Comparison of ENCODE assay signal across 16 cellular contexts in the genomic region with DNA sequence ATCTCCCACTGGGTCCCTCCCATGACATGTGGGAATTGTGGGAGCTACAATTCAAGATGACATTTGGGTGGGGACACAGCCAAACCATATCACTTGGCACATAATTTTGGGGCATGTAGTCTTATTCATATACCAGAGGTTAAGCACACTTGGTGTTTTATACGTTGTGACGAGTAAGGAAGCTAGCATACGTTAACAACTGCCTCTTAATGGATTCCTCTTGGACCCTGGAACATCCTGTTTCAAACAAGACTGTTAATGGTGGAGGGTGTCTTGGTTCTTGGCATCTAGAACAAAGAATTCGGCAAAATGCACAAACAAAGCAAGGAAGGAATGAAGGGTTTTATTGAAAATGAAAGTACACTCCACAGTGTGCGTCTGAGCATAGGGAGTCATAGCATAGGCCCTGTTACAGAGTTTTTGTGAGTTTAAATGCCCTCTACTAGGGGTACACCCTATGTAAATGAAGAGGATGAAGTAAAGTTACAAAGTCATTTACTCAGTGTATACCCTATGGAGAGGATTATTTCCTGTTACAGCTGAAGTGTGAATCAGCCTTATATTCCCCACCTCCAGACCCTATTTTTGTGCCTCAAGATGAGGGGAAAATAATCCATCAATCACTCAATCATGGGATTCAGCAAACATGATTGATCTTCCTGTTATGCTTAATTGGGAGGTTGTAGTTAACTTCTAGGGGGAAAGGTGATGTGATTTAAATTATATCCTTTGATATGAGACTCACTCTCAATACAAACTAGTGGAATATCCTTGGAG.
DNase-seq lines count a peak whose midpoint lies in the region; ATAC-seq and TF ChIP-seq lines count a peak whose summit lies in the region.
"Had no signal": no experiment of that assay in that cellular context is flagged by ENCODE, and none has a peak within 500 bp of the region (broad histone marks: within the 10 kb centered on the region; RNA-seq: fewer than 3 reads in every experiment).

No MANE protein-coding gene starts in this region.

- peaks cover 22% of the 10 kb centered on the region for H3K4me1 ChIP-seq in IMR-90 (ENCODE audit: control insufficient read depth, insufficient read depth, low read length)
- peaks cover 0 to 10% (median 0%) of the 10 kb centered on the region in 3 donors for H3K4me1 ChIP-seq in esophagus squamous epithelium
- H3K4me1 ChIP-seq in osteoblast (ENCODE audit: insufficient read depth, low read length), result peaks cover 17% of the 10 kb centered on the region

- POLR2A ChIA-PET in AG04450 (lab: Yijun Ruan, JAX), result interaction anchor here (0.7 to 1.7 kb wide), 2 partner anchors 85 to 137 kb away, joined by 3 to 8 read pairs; a partner anchor contains a TSS
- POLR2A ChIA-PET in IMR-90 (lab: Charles Lee; ENCODE audit: unreplicated experiment), result no interaction called here

- peak overlapping the region; percentile 60; the same call in 1 of the 2 replicates for H3K9ac ChIP-seq in IMR-90 (ENCODE audit: low read depth, low read length)

- H3K56ac ChIP-seq in IMR-90 (ENCODE audit: extremely low read depth, insufficient read depth, low read length), result peak overlapping the region; percentile 80

- peak overlapping the region; percentile 100 for H3K4me2 ChIP-seq in IMR-90 (ENCODE audit: low read depth, low read length)
- H3K4me2 ChIP-seq in osteoblast (ENCODE audit: insufficient read depth, low read length), result peak overlapping the region; percentile 88

- peak overlapping the region; percentile 82 for H3K4ac ChIP-seq in IMR-90 (ENCODE audit: low read depth, low read length)

- H4K5ac ChIP-seq in IMR-90 (ENCODE audit: low read depth, low read length), result peak overlapping the region; percentile 100

- in situ Hi-C loops in IMR-90 (cut with MboI; ENCODE audit: low sequenced_read_pairs), result no loop called here

- H2BK20ac ChIP-seq in IMR-90 (ENCODE audit: low read depth, low read length), result peak overlapping the region; percentile 94

- DNase-seq in AG04450 (ENCODE audit: low read depth, low spot score) (no peak), IMR-90 (peak; percentile 51), esophagus squamous epithelium (lab: John Stamatoyannopoulos, UW) (no peak), osteoblast (ENCODE audit: insufficient read length, low spot score, missing footprints) (no peak), NCI-H774 (lab: John Stamatoyannopoulos, UW) (no peak), NCI-H1048 (lab: John Stamatoyannopoulos, UW) (no peak)
- no peak for DNase-seq in activated naive CD4-positive, alpha-beta T cell treated with Interleukin-2 at 50 U/mL for 16 hours
- DNase-seq: activated CD8-positive, alpha-beta T cell treated with anti-CD3 and anti-CD28 coated beads, Interleukin-2, amount 10 ng/mL, durations not matched to agents 7 days and 5 days; DMS 273 treated with DMSO at 0.1 percent for 48 hours; Kasumi-1; kidney; posterior cingulate gyrus; stomach had no signal

- ATAC-seq in IMR-90 (ENCODE audit: low read depth), result peak; percentile 28; the same call in 1 of the 2 replicates
- ATAC-seq in GM21360 (IDR thresholded peaks at IDR 0.05; ENCODE audit: unreplicated experiment), result no peak
- ATAC-seq: activated CD8-positive, alpha-beta T cell treated with anti-CD3 and anti-CD28 coated beads, Interleukin-2, amount 10 ng/mL, durations not matched to agents 7 days and 5 days; WTC11 had no signal

- H4K20me1 ChIP-seq in IMR-90 (ENCODE audit: insufficient read depth, low read length) (no peaks in the 10 kb centered on the region), osteoblast (ENCODE audit: insufficient read depth, low read length) (no peaks in the 10 kb centered on the region)

- H3K18ac ChIP-seq in IMR-90 (ENCODE audit: low read depth, low read length), result peak overlapping the region; percentile 100

- peak overlapping the region; percentile 76 to 98 for H4K8ac ChIP-seq in IMR-90 (ENCODE audit: low read depth in 2 of 2, low read length in 2 of 2)

- no peak overlapping the region for H2AK9ac ChIP-seq in IMR-90 (replicated peaks; ENCODE audit: low read depth, low read length, poor library complexity)

- no peak for TF ChIP-seq POLR2A in IMR-90 (IDR thresholded peaks at IDR 0.05; ENCODE audit: low read depth, low read length)
- no peak for TF ChIP-seq POLR2A in esophagus squamous epithelium (IDR thresholded peaks at IDR 0.05)

- peak overlapping the region; percentile 89 for H3K23ac ChIP-seq in IMR-90 (ENCODE audit: low read depth, low read length)

- H3K27me3 ChIP-seq in AG04450 (ENCODE audit: control insufficient read depth, insufficient read depth, low read length), result no peaks in the 10 kb centered on the region
- H3K27me3 ChIP-seq in IMR-90 (ENCODE audit: control insufficient read depth, insufficient read depth, low read length), result no peaks in the 10 kb centered on the region
- H3K27me3 ChIP-seq in esophagus squamous epithelium, result no peaks in the 10 kb centered on the region
- no peaks in the 10 kb centered on the region for H3K27me3 ChIP-seq in osteoblast (ENCODE audit: insufficient read depth, low read length)
- H3K27me3 ChIP-seq: stomach had no signal

- peak overlapping the region; percentile 95 for H2BK120ac ChIP-seq in IMR-90 (ENCODE audit: low read depth, low read length)

- peaks cover 0 to 22% of the 10 kb centered on the region in 2 experiments; a peak in 2 of 4 replicates for H3K79me1 ChIP-seq in IMR-90 (ENCODE audit: low read depth in 1 of 2, low read length in 2 of 2)

- peak overlapping the region; percentile 98 for H2BK5ac ChIP-seq in IMR-90 (ENCODE audit: low read depth, low read length, poor library complexity, severe bottlenecking)

- H2BK15ac ChIP-seq in IMR-90 (ENCODE audit: low read depth, low read length), result peak overlapping the region; percentile 95

- WGBS in IMR-90 (ENCODE audit: extremely low coverage in 2 of 2, insufficient read length in 1 of 2), 2 experiments, result no CpG with 5 or more reads among the region's 5 CpGs
- WGBS in esophagus squamous epithelium, 2 donors, result 37 to 58% methylated on average over 5 of the region's 5 CpGs

- peak overlapping the region; percentile 63 for H2AFZ ChIP-seq in IMR-90 (replicated peaks; ENCODE audit: low read length, poor library complexity)
- H2AFZ ChIP-seq in osteoblast (ENCODE audit: low read length), result peak overlapping the region; percentile 96

- TF ChIP-seq CTCF in AG04450 (IDR thresholded peaks at IDR 0.05; ENCODE audit: low read depth, low read length) (no peak), IMR-90 (conservative IDR thresholded peaks at IDR 0.05; ENCODE audit: low read depth, low read length) (no peak), esophagus squamous epithelium (IDR thresholded peaks at IDR 0.05) (no peak), osteoblast (IDR thresholded peaks at IDR 0.05; ENCODE audit: extremely low read depth, low read depth, low read length) (no peak)

- peak overlapping the region; percentile 96 for H4K91ac ChIP-seq in IMR-90 (ENCODE audit: insufficient read depth, low read depth, low read length)

- H3K27ac ChIP-seq in AG04450 (ENCODE audit: low read depth, low read length) (peak overlapping the region; percentile 39), IMR-90 (ENCODE audit: insufficient read depth, low read length) (peak overlapping the region; percentile 97; the same call in 1 of the 2 replicates), esophagus squamous epithelium (peak overlapping the region in 3 of 4 donors; percentile 0 to 48 (median 5)), osteoblast (ENCODE audit: low read depth, low read length) (peak overlapping the region; percentile 70)
- H3K27ac ChIP-seq: epithelial cell of prostate had no signal

- H3K14ac ChIP-seq in IMR-90 (replicated peaks; ENCODE audit: low read depth, low read length), result peak overlapping the region; percentile 93

- intact Hi-C loops in IMR-90 (cut with micrococcal nuclease) (loop anchor here (2.0 to 5.0 kb wide), 3 partner anchors 97 to 164 kb away; no protein-coding TSS in a partner anchor), esophagus squamous epithelium (cut with DNase I) (no loop called here)

- no peaks in the 10 kb centered on the region for H3K36me3 ChIP-seq in IMR-90 (ENCODE audit: control insufficient read depth, insufficient read depth, low read length)
- no peaks in the 10 kb centered on the region for H3K36me3 ChIP-seq in esophagus squamous epithelium
- H3K36me3 ChIP-seq in osteoblast (ENCODE audit: insufficient read depth, low read length), result no peaks in the 10 kb centered on the region
- H3K36me3 ChIP-seq: stomach had no signal

- peak overlapping the region; percentile 67; the same call in 1 of the 2 replicates for H2AK5ac ChIP-seq in IMR-90 (ENCODE audit: low read depth, low read length)

- CTCF ChIA-PET in AG04450 (lab: Charles Lee) (interaction anchor here (0.5 to 1.4 kb wide), 2 partner anchors 112 to 330 kb away, joined by 3 to 5 read pairs; no protein-coding TSS in a partner anchor), IMR-90 (lab: Yijun Ruan, JAX) (interaction anchor here (0.8 to 1.6 kb wide), 2 partner anchors 43 to 112 kb away, joined by 5 read pairs; no protein-coding TSS in a partner anchor)

- dilution Hi-C loops in IMR-90 (cut with HindIII; ENCODE audit: low sequenced_read_pairs, unreplicated experiment), result no loop called here

- no peaks in the 10 kb centered on the region for H3K79me2 ChIP-seq in osteoblast (ENCODE audit: insufficient read depth, low read length)

- no peak for TF ChIP-seq RAD21 in IMR-90 (IDR thresholded peaks at IDR 0.05; ENCODE audit: low read length)

- H3K4me3 ChIP-seq in AG04450 (ENCODE audit: low read depth, low read length), result peak overlapping the region; percentile 49
- peak overlapping the region; percentile 57; the same call in 1 of the 2 replicates for H3K4me3 ChIP-seq in IMR-90 (ENCODE audit: insufficient read depth, low read depth, low read length)
- peak overlapping the region in 1 of 4 donors; percentile 40 for H3K4me3 ChIP-seq in esophagus squamous epithelium
- peak overlapping the region; percentile 69 for H3K4me3 ChIP-seq in osteoblast (ENCODE audit: insufficient read depth, low read length)

- no TSS peak for BruUV-seq in IMR-90 (replicated peaks; lab: Mats Ljungman, UMichigan)

- H3K9me1 ChIP-seq in IMR-90 (ENCODE audit: insufficient read depth, low read length), result peaks cover 8% of the 10 kb centered on the region

- H3K9me3 ChIP-seq in AG04450 (ENCODE audit: control insufficient read depth, insufficient read depth, low read length) (no peaks in the 10 kb centered on the region), IMR-90 (ENCODE audit: control insufficient read depth, insufficient read depth, low read length) (no peaks in the 10 kb centered on the region), esophagus squamous epithelium (no peaks in the 10 kb centered on the region), osteoblast (ENCODE audit: low read depth, low read length) (no peaks in the 10 kb centered on the region)
- H3K9me3 ChIP-seq: stomach had no signal

TF ChIP-seq in IMR-90, 13 proteins besides CTCF, POLR2A, EP300 and RAD21 (continues in another document):
- TF ChIP-seq MXI1 (IDR thresholded peaks at IDR 0.05; ENCODE audit: borderline replicate concordance, low read depth, low read length) (no peak), CHD1 (IDR thresholded peaks at IDR 0.05; ENCODE audit: low read depth, low read length) (no peak), RCOR1 (IDR thresholded peaks at IDR 0.05; ENCODE audit: insufficient replicate concordance, low read length) (no peak), BHLHE40 (IDR thresholded peaks at IDR 0.05; ENCODE audit: low read depth, low read length) (no peak), NFE2L2 (IDR thresholded peaks at IDR 0.05; ENCODE audit: low read depth, low read length) (no peak), SMC3 (IDR thresholded peaks at IDR 0.05; ENCODE audit: low read depth, low read length) (no peak)

Comparison
In these comparisons a context has a peak if more than half of its experiments do, and no peak if none do; other contexts are left out.
1. H3K27ac ChIP-seq: peak in every context shown above with its lines; median percentile 97 in IMR-90; 70 in osteoblast; 39 in AG04450; 5 in esophagus squamous epithelium.